8 cellular contexts compared by ENCODE assay signal in genomic region chr4:138090145-138090917, GRCh38.
DNase-seq lines count a peak whose midpoint lies in the region; ATAC-seq and TF ChIP-seq lines count a peak whose summit lies in the region.

No MANE protein-coding gene starts in this region.

- no peaks in the 10 kb centered on the region for H3K9me3 Mint-ChIP-seq in naive B cell

- ATAC-seq in GM18502 (IDR thresholded peaks at IDR 0.05; ENCODE audit: poor library complexity, unreplicated experiment) (peak; percentile 88), HG02852 (IDR thresholded peaks at IDR 0.05; ENCODE audit: unreplicated experiment) (peak; percentile 95), esophagus mucosa (peak; percentile 91), naive B cell (ENCODE audit: low read depth in 2 of 2) (peak; percentile 35 to 37), GM19328 (IDR thresholded peaks at IDR 0.05; ENCODE audit: unreplicated experiment) (no peak)

- H3K36me3 Mint-ChIP-seq in naive B cell, result no peaks in the 10 kb centered on the region

- peak; percentile 79 for TF ChIP-seq CTCF in C4-2B (conservative IDR thresholded peaks at IDR 0.05)

- no peaks in the 10 kb centered on the region for H3K4me1 Mint-ChIP-seq in naive B cell

- H3K27ac Mint-ChIP-seq in naive B cell, result no peak overlapping the region

- peaks cover 15 to 28% (median 24%) of the 10 kb centered on the region in 3 donors for H3K27me3 Mint-ChIP-seq in naive B cell

- no peak overlapping the region for H3K27ac ChIP-seq in C4-2B

- no peak overlapping the region for H3K4me3 Mint-ChIP-seq in naive B cell

- DNase-seq in NCI-H128 (lab: John Stamatoyannopoulos, UW; ENCODE audit: unreplicated experiment), result peak; percentile 44
- DNase-seq in SKM-1 (lab: John Stamatoyannopoulos, UW; ENCODE audit: unreplicated experiment), result peak; percentile 70
- DNase-seq in naive B cell, result peak; percentile 31
